In genomic region chr10:132112611-132113010, GRCh38 we compare ENCODE assay signal across 2 cellular contexts.
TF ChIP-seq lines count a peak whose summit lies in the region.

No MANE protein-coding gene starts in this region.

TF ChIP-seq in GM23338, 12 proteins besides CTCF, POLR2A, EP300 and RAD21:
- TF ChIP-seq, protein P1, sequence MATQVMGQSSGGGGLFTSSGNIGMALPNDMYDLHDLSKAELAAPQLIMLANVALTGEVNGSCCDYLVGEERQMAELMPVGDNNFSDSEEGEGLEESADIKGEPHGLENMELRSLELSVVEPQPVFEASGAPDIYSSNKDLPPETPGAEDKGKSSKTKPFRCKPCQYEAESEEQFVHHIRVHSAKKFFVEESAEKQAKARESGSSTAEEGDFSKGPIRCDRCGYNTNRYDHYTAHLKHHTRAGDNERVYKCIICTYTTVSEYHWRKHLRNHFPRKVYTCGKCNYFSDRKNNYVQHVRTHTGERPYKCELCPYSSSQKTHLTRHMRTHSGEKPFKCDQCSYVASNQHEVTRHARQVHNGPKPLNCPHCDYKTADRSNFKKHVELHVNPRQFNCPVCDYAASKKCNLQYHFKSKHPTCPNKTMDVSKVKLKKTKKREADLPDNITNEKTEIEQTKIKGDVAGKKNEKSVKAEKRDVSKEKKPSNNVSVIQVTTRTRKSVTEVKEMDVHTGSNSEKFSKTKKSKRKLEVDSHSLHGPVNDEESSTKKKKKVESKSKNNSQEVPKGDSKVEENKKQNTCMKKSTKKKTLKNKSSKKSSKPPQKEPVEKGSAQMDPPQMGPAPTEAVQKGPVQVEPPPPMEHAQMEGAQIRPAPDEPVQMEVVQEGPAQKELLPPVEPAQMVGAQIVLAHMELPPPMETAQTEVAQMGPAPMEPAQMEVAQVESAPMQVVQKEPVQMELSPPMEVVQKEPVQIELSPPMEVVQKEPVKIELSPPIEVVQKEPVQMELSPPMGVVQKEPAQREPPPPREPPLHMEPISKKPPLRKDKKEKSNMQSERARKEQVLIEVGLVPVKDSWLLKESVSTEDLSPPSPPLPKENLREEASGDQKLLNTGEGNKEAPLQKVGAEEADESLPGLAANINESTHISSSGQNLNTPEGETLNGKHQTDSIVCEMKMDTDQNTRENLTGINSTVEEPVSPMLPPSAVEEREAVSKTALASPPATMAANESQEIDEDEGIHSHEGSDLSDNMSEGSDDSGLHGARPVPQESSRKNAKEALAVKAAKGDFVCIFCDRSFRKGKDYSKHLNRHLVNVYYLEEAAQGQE (IDR thresholded peaks at IDR 0.05; ENCODE audit: unreplicated experiment) = no peak
- TF ChIP-seq STAT1 (IDR thresholded peaks at IDR 0.05; ENCODE audit: unreplicated experiment) (no peak), NANOG (IDR thresholded peaks at IDR 0.05; ENCODE audit: borderline replicate concordance) (no peak), CREB1 (CRISPR knock-in tag; IDR thresholded peaks at IDR 0.05; ENCODE audit: low read depth) (no peak), ZNF331 (CRISPR knock-in tag; IDR thresholded peaks at IDR 0.05; ENCODE audit: low read depth) (no peak), ZNF114 (CRISPR knock-in tag; IDR thresholded peaks at IDR 0.05) (no peak), JUNB (IDR thresholded peaks at IDR 0.05; ENCODE audit: unreplicated experiment) (no peak), EZH2phosphoT487 (IDR thresholded peaks at IDR 0.05; ENCODE audit: unreplicated experiment) (no peak), EZH2 (IDR thresholded peaks at IDR 0.05; ENCODE audit: low read depth, unreplicated experiment) (no peak)
- TF ChIP-seq, protein P2, sequence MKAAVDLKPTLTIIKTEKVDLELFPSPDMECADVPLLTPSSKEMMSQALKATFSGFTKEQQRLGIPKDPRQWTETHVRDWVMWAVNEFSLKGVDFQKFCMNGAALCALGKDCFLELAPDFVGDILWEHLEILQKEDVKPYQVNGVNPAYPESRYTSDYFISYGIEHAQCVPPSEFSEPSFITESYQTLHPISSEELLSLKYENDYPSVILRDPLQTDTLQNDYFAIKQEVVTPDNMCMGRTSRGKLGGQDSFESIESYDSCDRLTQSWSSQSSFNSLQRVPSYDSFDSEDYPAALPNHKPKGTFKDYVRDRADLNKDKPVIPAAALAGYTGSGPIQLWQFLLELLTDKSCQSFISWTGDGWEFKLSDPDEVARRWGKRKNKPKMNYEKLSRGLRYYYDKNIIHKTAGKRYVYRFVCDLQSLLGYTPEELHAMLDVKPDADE (IDR thresholded peaks at IDR 0.05) = no peak

TF ChIP-seq in HepG2, 621 proteins besides CTCF, POLR2A, EP300 and RAD21:
- TF ChIP-seq, protein P3, sequence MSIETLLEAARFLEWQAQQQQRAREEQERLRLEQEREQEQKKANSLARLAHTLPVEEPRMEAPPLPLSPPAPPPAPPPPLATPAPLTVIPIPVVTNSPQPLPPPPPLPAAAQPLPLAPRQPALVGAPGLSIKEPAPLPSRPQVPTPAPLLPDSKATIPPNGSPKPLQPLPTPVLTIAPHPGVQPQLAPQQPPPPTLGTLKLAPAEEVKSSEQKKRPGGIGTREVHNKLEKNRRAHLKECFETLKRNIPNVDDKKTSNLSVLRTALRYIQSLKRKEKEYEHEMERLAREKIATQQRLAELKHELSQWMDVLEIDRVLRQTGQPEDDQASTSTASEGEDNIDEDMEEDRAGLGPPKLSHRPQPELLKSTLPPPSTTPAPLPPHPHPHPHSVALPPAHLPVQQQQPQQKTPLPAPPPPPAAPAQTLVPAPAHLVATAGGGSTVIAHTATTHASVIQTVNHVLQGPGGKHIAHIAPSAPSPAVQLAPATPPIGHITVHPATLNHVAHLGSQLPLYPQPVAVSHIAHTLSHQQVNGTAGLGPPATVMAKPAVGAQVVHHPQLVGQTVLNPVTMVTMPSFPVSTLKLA (IDR thresholded peaks at IDR 0.05) = peak; percentile 38; the same call in 1 of the 2 replicates
- no peak for TF ChIP-seq SP4 (CRISPR knock-in tag; IDR thresholded peaks at IDR 0.05)
TF ChIP-seq in HepG2: peak in this region for 1.
